ENCODE assay signal across 7 cellular contexts in the genomic region with DNA sequence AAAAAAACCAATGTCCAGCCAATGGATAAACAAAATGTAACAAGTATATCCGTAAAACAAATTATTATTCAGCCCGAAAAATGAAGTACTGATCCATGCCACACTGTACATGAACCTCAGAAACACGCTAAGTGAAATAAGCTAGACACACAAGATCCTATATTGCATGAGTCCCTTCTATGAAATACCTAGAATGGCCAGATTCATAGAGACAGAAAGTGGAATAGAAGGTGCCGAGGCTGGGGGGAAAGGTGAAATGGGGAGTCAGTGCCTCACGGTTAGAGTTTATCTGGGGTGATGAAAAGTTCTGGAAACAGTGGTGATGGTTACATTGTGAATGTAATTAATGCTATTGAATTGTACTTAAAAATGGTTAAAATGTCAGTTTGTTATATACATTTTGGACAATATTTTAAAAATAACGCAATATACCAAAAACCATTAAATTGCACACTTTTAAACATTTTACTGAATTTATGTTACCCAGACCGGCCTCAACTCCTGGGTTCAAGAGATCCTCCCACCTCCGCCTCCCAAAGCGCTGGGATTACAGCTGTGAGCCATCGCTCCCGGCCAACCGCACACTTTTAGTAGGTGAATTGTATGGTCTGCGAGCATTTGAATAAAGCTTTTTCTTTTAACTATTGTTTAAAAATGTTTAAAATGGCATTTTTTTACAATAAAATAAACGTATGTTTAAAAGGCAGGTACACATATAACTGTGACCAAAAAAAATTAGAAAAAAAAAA. TPM values are rescaled to one million over a fixed set of nuclear protein-coding genes. Genes with fewer than 3 reads are reported as not detected.
DNase-seq lines count a peak whose midpoint lies in the region; ATAC-seq and TF ChIP-seq lines count a peak whose summit lies in the region.

No MANE protein-coding gene starts in this region.

- H3K27ac ChIP-seq in vagina = peak overlapping the region; percentile 92

- peak; percentile 77 for DNase-seq in ELR (ENCODE audit: low read depth)
- DNase-seq in LHCN-M2 (ENCODE audit: low read depth) = peak; percentile 31
- DNase-seq in astrocyte of the cerebellum (ENCODE audit: low read depth) = no peak
- peak; percentile 41 for DNase-seq in lung microvascular endothelial cell (ENCODE audit: low read depth in 2 of 2)
- no peak for DNase-seq in vagina (ENCODE audit: extremely low spot score in 2 of 2)
- DNase-seq in cerebellum (ENCODE audit: low spot score) = no peak

- H3K4me1 ChIP-seq in vagina = peaks cover 48% of the 10 kb centered on the region

- ATAC-seq in GM18909 (IDR thresholded peaks at IDR 0.05; ENCODE audit: poor library complexity, unreplicated experiment) = no peak

- H3K36me3 ChIP-seq in vagina = no peaks in the 10 kb centered on the region

- intact Hi-C loops in vagina (cut with DNase I) = loop anchor here (5.0 kb wide), 1 partner anchor 66 kb away; a partner anchor contains a TSS

- TF ChIP-seq CTCF in astrocyte of the cerebellum (IDR thresholded peaks at IDR 0.05; ENCODE audit: low read depth, low read length, missing control alignments) (no peak), vagina (IDR thresholded peaks at IDR 0.05) (no peak)

- H3K4me3 ChIP-seq in astrocyte of the cerebellum (ENCODE audit: low read depth, low read length) = peak overlapping the region; percentile 84
- H3K4me3 ChIP-seq in vagina = peak overlapping the region; percentile 73 to 79

- no peaks in the 10 kb centered on the region for H3K9me3 ChIP-seq in vagina

- TF ChIP-seq POLR2A in vagina (IDR thresholded peaks at IDR 0.05) = no peak

- in situ Hi-C loops in astrocyte of the cerebellum (cut with HindIII; ENCODE audit: low sequenced_read_pairs) = no loop called here

- no peaks in the 10 kb centered on the region for H3K27me3 ChIP-seq in vagina

RNA-seq across cellular contexts. Expression of a gene that starts 2.1 kb away (rescaled TPM):
- 14.9 and 15.1 TPM in 2 replicates for total RNA-seq in LHCN-M2 (2014; rRNA removed)
- 3.7 TPM for polyA plus RNA-seq in LHCN-M2 (2012)
- 14.8 and 18.5 TPM in 2 replicates for total RNA-seq in lung microvascular endothelial cell
- 26.0 TPM for total RNA-seq in vagina
- total RNA-seq in cerebellum = 14.2 TPM

RNA-seq across cellular contexts. Expression of a gene that starts 13.7 kb away (rescaled TPM):
- total RNA-seq in LHCN-M2 (2014; rRNA removed) (not detected in 2 replicates), lung microvascular endothelial cell (not detected in 2 replicates), vagina (not detected), cerebellum (not detected)
- not detected for polyA plus RNA-seq in LHCN-M2 (2012)

Comparison
In these comparisons a context has a peak if more than half of its experiments do, and no peak if none do; other contexts are left out.
1. DNase-seq: peak in ELR (single experiment), LHCN-M2 (single experiment) and lung microvascular endothelial cell (2 of 2); none in astrocyte of the cerebellum (single experiment), vagina (0 of 2) and cerebellum (single experiment).